8 cellular contexts compared by ENCODE assay signal in the genomic region with DNA sequence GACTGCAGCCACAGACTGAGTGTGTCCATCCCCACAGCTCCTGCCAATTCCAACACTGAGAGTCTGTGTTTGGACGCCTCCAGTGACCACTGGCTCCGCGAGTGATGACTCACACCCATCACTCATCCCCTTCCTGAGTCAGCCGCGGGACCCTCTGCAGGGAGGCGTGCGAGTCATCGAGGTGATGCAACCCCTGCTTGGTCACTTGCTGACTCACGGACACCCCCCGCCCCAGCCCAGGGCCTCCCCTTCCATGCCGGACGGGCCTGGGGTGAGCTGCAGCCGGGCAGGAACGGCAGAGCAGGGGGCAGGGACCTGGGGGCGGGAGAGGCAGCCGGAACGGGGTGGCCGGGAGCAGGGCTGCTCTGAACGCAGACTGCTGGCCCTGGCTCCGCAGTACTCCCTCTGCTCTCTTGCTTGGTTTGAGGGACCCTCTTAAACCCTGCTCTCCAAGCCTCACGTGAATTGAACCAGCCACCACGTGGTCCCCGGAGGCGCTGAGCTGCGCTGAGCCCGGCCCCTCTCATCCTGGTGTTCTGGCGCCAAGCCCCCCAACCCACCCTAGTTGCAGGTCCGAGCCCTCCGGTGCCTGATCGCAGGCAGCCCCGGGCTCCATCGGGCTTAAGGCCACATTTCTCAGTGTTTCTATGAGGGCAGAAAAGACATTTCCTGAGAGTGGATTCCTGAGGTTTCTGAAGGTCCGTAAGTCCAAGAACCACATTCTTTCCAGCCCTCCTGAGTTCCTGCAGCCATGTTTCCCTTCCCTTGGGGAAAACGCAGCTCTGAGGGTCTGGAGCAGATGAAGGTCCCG. TPM values are rescaled to one million over a fixed set of nuclear protein-coding genes. Genes with fewer than 3 reads are reported as not detected.
DNase-seq lines count a peak whose midpoint lies in the region; FAIRE-seq and TF ChIP-seq lines count a peak whose summit lies in the region.

No MANE protein-coding gene starts in this region.

- H3K4me1 ChIP-seq in endodermal cell (ENCODE audit: control insufficient read depth, insufficient read depth, low read length) (no peaks in the 10 kb centered on the region), mesodermal cell (ENCODE audit: control insufficient read depth, insufficient read depth, low read length, poor library complexity, severe bottlenecking) (peaks cover 50% of the 10 kb centered on the region)

- no peak overlapping the region for H3K27ac Mint-ChIP-seq in endodermal cell
- H3K27ac Mint-ChIP-seq in activated CD4-positive, alpha-beta T cell treated with anti-CD3 and anti-CD28 coated beads, Interleukin-2, amount 10 ng/mL, durations not matched to agents 24 days and 14 days: no peak overlapping the region

- H3K9me3 ChIP-seq in endodermal cell (ENCODE audit: control insufficient read depth, low read length) (no peaks in the 10 kb centered on the region), mesodermal cell (ENCODE audit: control insufficient read depth, low read length) (no peaks in the 10 kb centered on the region)

- H3K4me1 Mint-ChIP-seq in endodermal cell: no peaks in the 10 kb centered on the region
- peaks cover 3% of the 10 kb centered on the region for H3K4me1 Mint-ChIP-seq in activated CD4-positive, alpha-beta T cell treated with anti-CD3 and anti-CD28 coated beads, Interleukin-2, amount 10 ng/mL, durations not matched to agents 24 days and 14 days

- no peak overlapping the region for H3K9ac ChIP-seq in endodermal cell (ENCODE audit: extremely low read depth, low read length, poor library complexity, severe bottlenecking)

- peaks cover 55% of the 10 kb centered on the region for H3K27me3 ChIP-seq in endodermal cell (ENCODE audit: control insufficient read depth, insufficient read depth, low read length, poor library complexity, severe bottlenecking)

- no peaks in the 10 kb centered on the region for H3K36me3 ChIP-seq in endodermal cell (ENCODE audit: control insufficient read depth, insufficient read depth, low read length)
- H3K36me3 ChIP-seq in mesodermal cell (ENCODE audit: control insufficient read depth, insufficient read depth, low read length): no peaks in the 10 kb centered on the region

- TF ChIP-seq CTCF in endodermal cell (conservative IDR thresholded peaks at IDR 0.05): no peak

- H3K36me3 Mint-ChIP-seq in endodermal cell (ENCODE audit: low read depth): no peaks in the 10 kb centered on the region
- H3K36me3 Mint-ChIP-seq in activated CD4-positive, alpha-beta T cell treated with anti-CD3 and anti-CD28 coated beads, Interleukin-2, amount 10 ng/mL, durations not matched to agents 24 days and 14 days (ENCODE audit: low read depth): peaks cover 2% of the 10 kb centered on the region

- in situ Hi-C loops in G401 (cut with HindIII; ENCODE audit: low sequenced_read_pairs): no loop called here

- peak; percentile 97 for FAIRE-seq in RCC 7860 (lab: Jason Lieb, UNC)

- H3K27me3 Mint-ChIP-seq in endodermal cell (ENCODE audit: insufficient read depth): peaks cover 44% of the 10 kb centered on the region
- H3K27me3 Mint-ChIP-seq in activated CD4-positive, alpha-beta T cell treated with anti-CD3 and anti-CD28 coated beads, Interleukin-2, amount 10 ng/mL, durations not matched to agents 24 days and 14 days: peaks cover 18% of the 10 kb centered on the region

- peak overlapping the region; percentile 17 for H3K27ac ChIP-seq in endodermal cell (ENCODE audit: low read depth, low read length)
- H3K27ac ChIP-seq in mesodermal cell (ENCODE audit: low read depth, low read length, severe bottlenecking): peak overlapping the region; percentile 95
- H3K27ac ChIP-seq in substantia nigra (ENCODE audit: low read depth, low read length, poor library complexity, severe bottlenecking): no peak overlapping the region

- peak; percentile 94 for DNase-seq in GOT3 (lab: John Stamatoyannopoulos, UW)
- DNase-seq in RCC 7860 (ENCODE audit: low spot score): peak; percentile 99
- peak; percentile 94 for DNase-seq in endodermal cell
- peak in 38 of 49 donors; percentile 17 to 92 (median 56) for DNase-seq in substantia nigra (lab: John Stamatoyannopoulos, UW)
- DNase-seq in NCI-H1048 (lab: John Stamatoyannopoulos, UW): no peak
- DNase-seq in activated CD4-positive, alpha-beta T cell treated with anti-CD3 and anti-CD28 coated beads, Interleukin-2, amount 10 ng/mL, durations not matched to agents 24 days and 14 days: no peak
- DNase-seq in G401 (ENCODE audit: low spot score): no peak

- peaks cover 2% of the 10 kb centered on the region for H3K9me3 Mint-ChIP-seq in endodermal cell
- H3K9me3 Mint-ChIP-seq in activated CD4-positive, alpha-beta T cell treated with anti-CD3 and anti-CD28 coated beads, Interleukin-2, amount 10 ng/mL, durations not matched to agents 24 days and 14 days: no peaks in the 10 kb centered on the region

- 55 to 65% methylated on average over 17 to 35 of the region's 35 CpGs for WGBS in endodermal cell (ENCODE audit: insufficient coverage in 1 of 2, insufficient read length in 1 of 2), 2 experiments
- 28 to 29% methylated on average over 28 to 32 of the region's 35 CpGs for WGBS in mesodermal cell (ENCODE audit: insufficient coverage in 2 of 2), 2 experiments

- H3K4me3 Mint-ChIP-seq in endodermal cell: no peak overlapping the region
- H3K4me3 Mint-ChIP-seq in activated CD4-positive, alpha-beta T cell treated with anti-CD3 and anti-CD28 coated beads, Interleukin-2, amount 10 ng/mL, durations not matched to agents 24 days and 14 days: no peak overlapping the region

- intact Hi-C loops in activated CD4-positive, alpha-beta T cell treated with anti-CD3 and anti-CD28 coated beads, Interleukin-2, amount 10 ng/mL, durations not matched to agents 24 days and 14 days (cut with micrococcal nuclease): no loop called here

- H3K4me3 ChIP-seq in endodermal cell (ENCODE audit: low read length): no peak overlapping the region
- no peak overlapping the region for H3K4me3 ChIP-seq in mesodermal cell (ENCODE audit: extremely low read depth, insufficient read depth, low read length, poor library complexity, severe bottlenecking)

RNA-seq across cellular contexts. Expression of a gene that starts 32.4 kb away (rescaled TPM):
- total RNA-seq in endodermal cell: 10 to 100 TPM; 51.0 to 93.3 TPM
- polyA plus RNA-seq in endodermal cell (2013, experiment 1 of 2): 33.2 TPM
- 31.8 TPM for polyA plus RNA-seq in endodermal cell (2013, experiment 2 of 2)
- polyA plus RNA-seq in mesodermal cell (2013, experiment 1 of 2): 33.4 TPM
- polyA plus RNA-seq in mesodermal cell (2013, experiment 2 of 2): 29.9 TPM
- total RNA-seq in activated CD4-positive, alpha-beta T cell treated with anti-CD3 and anti-CD28 coated beads, Interleukin-2, amount 10 ng/mL, durations not matched to agents 24 days and 14 days: 18.2 and 18.9 TPM in 2 replicates
- total RNA-seq in G401 (2014; rRNA removed; shearing (Covaris generic)): 23.9 and 28.5 TPM in 2 replicates

RNA-seq across cellular contexts. Expression of a gene that starts 50.7 kb away (rescaled TPM):
- total RNA-seq in endodermal cell: 1 to 10 TPM in 1 of 2 donors, under 1 TPM in 1; 0.55 to 1.0 TPM
- 0.21 TPM for polyA plus RNA-seq in endodermal cell (2013, experiment 1 of 2)
- polyA plus RNA-seq in endodermal cell (2013, experiment 2 of 2): 0.08 TPM
- polyA plus RNA-seq in mesodermal cell (2013, experiment 1 of 2): not detected
- polyA plus RNA-seq in mesodermal cell (2013, experiment 2 of 2): not detected
- 0.26 TPM in 1 of 2 replicates, not detected in the other for total RNA-seq in activated CD4-positive, alpha-beta T cell treated with anti-CD3 and anti-CD28 coated beads, Interleukin-2, amount 10 ng/mL, durations not matched to agents 24 days and 14 days
- 0.74 and 0.85 TPM in 2 replicates for total RNA-seq in G401 (2014; rRNA removed; shearing (Covaris generic))

RNA-seq across cellular contexts. Expression of a gene that starts 57.0 kb away (rescaled TPM):
- total RNA-seq in endodermal cell: 10 to 100 TPM; 22.4 to 25.6 TPM
- polyA plus RNA-seq in endodermal cell (2013, experiment 1 of 2): 4.3 TPM
- 3.6 TPM for polyA plus RNA-seq in endodermal cell (2013, experiment 2 of 2)
- 2.2 TPM for polyA plus RNA-seq in mesodermal cell (2013, experiment 1 of 2)
- 2.7 TPM for polyA plus RNA-seq in mesodermal cell (2013, experiment 2 of 2)
- total RNA-seq in activated CD4-positive, alpha-beta T cell treated with anti-CD3 and anti-CD28 coated beads, Interleukin-2, amount 10 ng/mL, durations not matched to agents 24 days and 14 days: 30.4 and 31.2 TPM in 2 replicates
- 3.0 and 3.8 TPM in 2 replicates for total RNA-seq in G401 (2014; rRNA removed; shearing (Covaris generic))

Comparison
In these comparisons a context has a peak if more than half of its experiments do, and no peak if none do; other contexts are left out.
1. DNase-seq: peak in GOT3 (single experiment), RCC 7860 (single experiment), endodermal cell (single experiment) and substantia nigra (38 of 49); none in NCI-H1048 (single experiment), activated CD4-positive, alpha-beta T cell treated with anti-CD3 and anti-CD28 coated beads, Interleukin-2, amount 10 ng/mL, durations not matched to agents 24 days and 14 days (single experiment) and G401 (single experiment).